ENCODE assay signal across 16 cellular contexts in the genomic region with DNA sequence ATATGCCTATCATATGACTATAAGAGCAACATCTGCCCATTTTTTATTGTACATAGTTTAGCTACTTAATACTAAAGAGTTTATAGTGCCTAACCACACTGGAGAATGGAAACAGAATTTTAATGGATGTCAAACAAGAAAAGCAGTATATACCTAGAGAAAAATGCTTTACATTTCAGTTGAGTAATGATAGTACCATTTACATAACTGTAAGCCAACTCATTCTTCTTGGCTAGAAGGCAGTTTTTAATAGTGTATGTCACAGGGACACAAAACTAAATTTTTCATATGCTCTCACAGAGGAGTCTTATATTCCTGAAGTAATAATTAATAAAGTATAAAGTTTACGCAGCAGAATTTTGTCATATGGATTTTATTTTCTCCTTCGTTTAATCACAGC.
A peak's percentile ranks its signal among the peaks of the same experiment; 100 is the strongest.
DNase-seq lines count a peak whose midpoint lies in the region; ATAC-seq, FAIRE-seq and TF ChIP-seq lines count a peak whose summit lies in the region.
"Had no signal": no experiment of that assay in that cellular context is flagged by ENCODE, and none has a peak within 500 bp of the region (broad histone marks: within the 10 kb centered on the region; RNA-seq: fewer than 3 reads in every experiment).

No MANE protein-coding gene starts in this region.

- H3K36me3 ChIP-seq in ACC112 (ENCODE audit: insufficient read depth, low read length) (no peaks in the 10 kb centered on the region), GM23248 (ENCODE audit: low read depth) (no peaks in the 10 kb centered on the region), astrocyte (ENCODE audit: insufficient read depth, low read length) (no peaks in the 10 kb centered on the region), neural progenitor cell (no peaks in the 10 kb centered on the region), left lung (no peaks in the 10 kb centered on the region)

- H3F3A ChIP-seq in GM23248 (ENCODE audit: insufficient read depth) (peaks cover 50% of the 10 kb centered on the region), neural progenitor cell (ENCODE audit: low read depth) (no peaks in the 10 kb centered on the region)

- H3K4me1 ChIP-seq in ACC112 (ENCODE audit: control insufficient read depth, insufficient read depth, low read length, unreplicated experiment) (peaks cover 40% of the 10 kb centered on the region), GM23248 (ENCODE audit: insufficient read depth) (peaks cover 60% of the 10 kb centered on the region), astrocyte (ENCODE audit: insufficient read depth, low read length) (peaks cover 22% of the 10 kb centered on the region), neural progenitor cell (peaks cover 16% of the 10 kb centered on the region), left lung (no peaks in the 10 kb centered on the region)

- peak overlapping the region; percentile 73 for H2AFZ ChIP-seq in ACC112 (ENCODE audit: low read length, unreplicated experiment)
- H2AFZ ChIP-seq in GM23248: 0 out of 2 replicates have a peak overlapping the region, but pooled peaks have one; percentile 14
- H2AFZ ChIP-seq in astrocyte (ENCODE audit: low read depth, low read length): no peak overlapping the region
- H2AFZ ChIP-seq in neural progenitor cell (replicated peaks): peak overlapping the region; percentile 36

- H3K27ac ChIP-seq in ACC112 (ENCODE audit: low read depth, low read length) (peak overlapping the region; percentile 42), GM23248 (peak overlapping the region; percentile 51), astrocyte (ENCODE audit: low read depth, low read length) (no peak overlapping the region), neural progenitor cell (no peak overlapping the region), left lung (no peak overlapping the region)

- no peaks in the 10 kb centered on the region for H3K9me3 Mint-ChIP-seq in astrocyte (ENCODE audit: unreplicated experiment)
- peaks cover 4% of the 10 kb centered on the region for H3K9me3 Mint-ChIP-seq in neural progenitor cell

- intact Hi-C loops in left lung (cut with DNase I): no loop called here

- H3K27me3 Mint-ChIP-seq in astrocyte (ENCODE audit: low read depth, unreplicated experiment) (no peaks in the 10 kb centered on the region), neural progenitor cell (ENCODE audit: insufficient read depth, low read depth) (no peaks in the 10 kb centered on the region)

- no peak for FAIRE-seq in astrocyte (lab: Jason Lieb, UNC)
- FAIRE-seq: A204.1, H54 had no signal

- H3K4me3 ChIP-seq in ACC112 (ENCODE audit: low read depth, low read length) (peak overlapping the region; percentile 60; the same call in 1 of the 2 replicates), GM23248 (no peak overlapping the region), astrocyte (ENCODE audit: insufficient read depth, low read depth, low read length) (no peak overlapping the region), neural progenitor cell (no peak overlapping the region), left lung (no peak overlapping the region)

- peak; percentile 59 for DNase-seq in GM23248
- DNase-seq in astrocyte (ENCODE audit: low read depth): peak; percentile 39
- DNase-seq in neural progenitor cell (ENCODE audit: low spot score): no peak
- no peak for DNase-seq in NK-92 treated with Interleukin-12 subunit alpha and Interleukin-12 subunit beta, amount 100 ng/mL, for 24 hours (lab: John Stamatoyannopoulos, UW)
- no peak for DNase-seq in cortex of kidney (lab: John Stamatoyannopoulos, UW)
- no peak for DNase-seq in left lung
- no peak for DNase-seq in stimulated activated CD8-positive, alpha-beta memory T cell treated with anti-CD3 and anti-CD28 coated beads, Interleukin-4, amount 100 ng/mL, for 48 hours
- DNase-seq: Calu3, GDM1, Kasumi-1, NCI-H1417, NCI-H2029 treated with DMSO at 0.1 percent for 48 hours, NCI-H524 treated with DMSO at 0.1 percent for 48 hours had no signal

- WGBS in GM23248 (ENCODE audit: low coverage in 1 of 2, low lambda C conversion rate in 2 of 2, missing lambda C conversion rate in 2 of 2), 2 experiments: 37 to 40% methylated on average over 2 of the region's 2 CpGs

- H3K27ac Mint-ChIP-seq in astrocyte (ENCODE audit: unreplicated experiment): peak overlapping the region; percentile 59
- no peak overlapping the region for H3K27ac Mint-ChIP-seq in neural progenitor cell

- no peak overlapping the region for H3K4me3 Mint-ChIP-seq in astrocyte (ENCODE audit: unreplicated experiment)
- no peak overlapping the region for H3K4me3 Mint-ChIP-seq in neural progenitor cell

- H3K27me3 ChIP-seq in ACC112 (ENCODE audit: insufficient read depth, low read length) (no peaks in the 10 kb centered on the region), GM23248 (replicated peaks; ENCODE audit: insufficient read depth) (no peaks in the 10 kb centered on the region), astrocyte (ENCODE audit: insufficient read depth, low read length) (no peaks in the 10 kb centered on the region), neural progenitor cell (no peaks in the 10 kb centered on the region), left lung (no peaks in the 10 kb centered on the region)

- ATAC-seq in left lung: no peak

- in situ Hi-C loops in GM23248 (cut with MboI): no loop called here

- H3K9ac ChIP-seq in GM23248: no peak overlapping the region
- H3K9ac ChIP-seq in astrocyte (ENCODE audit: low read length): no peak overlapping the region
- H3K9ac ChIP-seq in neural progenitor cell: no peak overlapping the region

- H3K36me3 Mint-ChIP-seq in astrocyte (ENCODE audit: low read depth, unreplicated experiment) (no peaks in the 10 kb centered on the region), neural progenitor cell (no peaks in the 10 kb centered on the region)

- H3K4me2 ChIP-seq in GM23248 (ENCODE audit: unreplicated experiment) (peak overlapping the region; percentile 57), astrocyte (ENCODE audit: low read length) (no peak overlapping the region), neural progenitor cell (no peak overlapping the region)

- H4K20me1 ChIP-seq in GM23248 (ENCODE audit: insufficient read depth): no peaks in the 10 kb centered on the region
- H4K20me1 ChIP-seq in astrocyte (ENCODE audit: insufficient read depth, low read length): no peaks in the 10 kb centered on the region
- H4K20me1 ChIP-seq in neural progenitor cell (ENCODE audit: low read depth): no peaks in the 10 kb centered on the region

- TF ChIP-seq CTCF in astrocyte (IDR thresholded peaks at IDR 0.05; ENCODE audit: insufficient read depth, low read depth, low read length) (no peak), neural progenitor cell (IDR thresholded peaks at IDR 0.05) (no peak), left lung (IDR thresholded peaks at IDR 0.05) (no peak)

- H3K9me2 ChIP-seq in GM23248 (ENCODE audit: insufficient read depth): no peaks in the 10 kb centered on the region

- peaks cover 41% of the 10 kb centered on the region for H3K4me1 Mint-ChIP-seq in astrocyte (ENCODE audit: low read depth, unreplicated experiment)
- peaks cover 17% of the 10 kb centered on the region for H3K4me1 Mint-ChIP-seq in neural progenitor cell

- H3K9me3 ChIP-seq in GM23248 (ENCODE audit: low read depth) (no peaks in the 10 kb centered on the region), astrocyte (ENCODE audit: insufficient read depth, low read depth, low read length) (no peaks in the 10 kb centered on the region), neural progenitor cell (ENCODE audit: low read depth) (no peaks in the 10 kb centered on the region), left lung (no peaks in the 10 kb centered on the region)

- H3K79me2 ChIP-seq in ACC112 (ENCODE audit: control insufficient read depth, insufficient read depth, low read length, unreplicated experiment): no peaks in the 10 kb centered on the region
- H3K79me2 ChIP-seq in GM23248 (ENCODE audit: insufficient read depth): no peaks in the 10 kb centered on the region
- no peaks in the 10 kb centered on the region for H3K79me2 ChIP-seq in astrocyte (ENCODE audit: insufficient read depth, low read length)
- no peaks in the 10 kb centered on the region for H3K79me2 ChIP-seq in neural progenitor cell (ENCODE audit: low read depth)

Comparison
In these comparisons a context has a peak if more than half of its experiments do, and no peak if none do; other contexts are left out.
1. H3K27ac ChIP-seq: peak in ACC112 (single experiment) and GM23248 (single experiment); none in astrocyte (single experiment), neural progenitor cell (single experiment) and left lung (0 of 2).
2. DNase-seq: peak in GM23248 (single experiment) and astrocyte (single experiment); none in neural progenitor cell (single experiment), NK-92 treated with Interleukin-12 subunit alpha and Interleukin-12 subunit beta, amount 100 ng/mL, for 24 hours (single experiment), cortex of kidney (single experiment), left lung (0 of 2) and stimulated activated CD8-positive, alpha-beta memory T cell treated with anti-CD3 and anti-CD28 coated beads, Interleukin-4, amount 100 ng/mL, for 48 hours (single experiment).